ENCODE assay signal across 2 cellular contexts in the genomic region with DNA sequence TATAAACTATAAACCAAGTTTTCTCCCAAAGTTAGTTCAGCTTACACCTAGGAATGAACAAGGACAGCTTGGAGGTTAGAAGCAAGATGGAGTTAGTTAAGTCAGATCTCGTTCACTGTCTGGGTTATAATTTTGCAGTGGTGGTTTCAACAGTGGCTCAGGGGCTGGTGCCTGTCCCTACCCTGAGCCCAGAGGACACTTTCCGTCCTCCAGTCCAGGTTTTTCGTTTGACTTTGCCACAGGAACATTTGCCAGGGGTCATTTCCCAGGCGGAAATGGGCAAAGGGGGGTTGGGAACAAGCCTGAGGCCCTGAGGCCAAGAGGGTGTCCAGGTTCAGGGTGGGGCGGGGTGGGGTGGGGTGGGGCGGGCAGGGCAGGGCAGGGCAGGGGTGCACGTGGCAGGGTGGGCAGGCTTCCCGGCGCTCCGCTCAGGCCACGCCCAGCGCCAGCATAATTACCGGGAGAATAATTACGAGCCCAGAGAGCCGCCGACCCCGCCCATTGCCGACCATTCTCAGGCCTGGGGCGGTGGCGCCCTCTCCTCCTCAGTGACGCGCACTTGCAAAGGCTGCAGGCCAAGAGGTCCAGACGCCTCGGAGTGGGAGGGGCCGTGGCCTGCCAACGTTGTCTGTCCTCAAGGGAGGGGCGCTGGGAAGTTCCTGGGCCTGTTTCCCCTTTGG.
A peak's percentile ranks its signal among the peaks of the same experiment; 100 is the strongest.
TF ChIP-seq lines count a peak whose summit lies in the region.

No MANE protein-coding gene starts in this region.

TF ChIP-seq in Ishikawa, 13 proteins besides CTCF, POLR2A, EP300 and RAD21 (continued from another document):
- TF ChIP-seq, protein P1, sequence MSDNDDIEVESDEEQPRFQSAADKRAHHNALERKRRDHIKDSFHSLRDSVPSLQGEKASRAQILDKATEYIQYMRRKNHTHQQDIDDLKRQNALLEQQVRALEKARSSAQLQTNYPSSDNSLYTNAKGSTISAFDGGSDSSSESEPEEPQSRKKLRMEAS (IDR thresholded peaks at IDR 0.05), result no peak; the same call in 1 of the 2 replicates

TF ChIP-seq in SK-N-SH treated with all-trans-retinoic acid at 6 μM for 48 hours, 23 proteins besides CTCF, POLR2A, EP300 and RAD21 (continued from another document):
- TF ChIP-seq ZNF565 (CRISPR knock-in tag; conservative IDR thresholded peaks at IDR 0.05; ENCODE audit: low read depth) (peak; percentile 70; the same call in 1 of the 2 replicates), ZC3H10 (CRISPR knock-in tag; IDR thresholded peaks at IDR 0.05) (no peak)
TF ChIP-seq in SK-N-SH treated with all-trans-retinoic acid at 6 μM for 48 hours: peak in this region for 7.
